Comparison of ENCODE assay signal across 8 cellular contexts in the genomic region with DNA sequence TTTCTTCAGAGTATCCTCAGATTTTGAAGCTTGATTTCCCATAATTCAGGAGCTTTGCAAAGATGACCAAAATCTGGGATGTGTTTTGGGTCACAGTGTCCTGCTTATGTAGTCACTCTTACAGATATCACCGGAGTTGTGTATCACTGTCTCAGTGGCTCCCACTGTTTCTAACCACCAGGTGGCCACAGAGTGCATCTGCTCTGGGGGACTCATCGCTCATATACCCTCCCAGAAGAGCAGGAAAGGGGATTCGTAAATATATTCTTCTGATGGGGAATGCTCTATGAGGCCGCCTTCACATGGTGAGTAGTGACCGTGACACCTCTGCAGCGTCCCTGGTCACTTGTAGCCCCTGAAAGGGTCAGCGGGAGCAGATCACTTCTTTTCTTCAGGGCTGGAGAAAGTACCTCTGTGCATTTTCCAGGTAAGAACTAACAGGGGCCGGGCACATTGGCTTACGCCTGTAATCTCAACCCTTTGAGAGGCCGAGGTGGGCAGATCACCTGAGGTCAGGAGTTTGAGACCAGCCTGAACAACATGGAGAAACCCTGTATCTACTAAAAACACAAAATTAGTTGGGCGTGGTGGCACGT.
DNase-seq lines count a peak whose midpoint lies in the region; FAIRE-seq and TF ChIP-seq lines count a peak whose summit lies in the region.
"Not testable (repeated sequence)": the region's sequence is repeated elsewhere in the genome, so short reads cannot be mapped to it uniquely, and the experiment has no call there.

No MANE protein-coding gene starts in this region.

- H3K27me3 ChIP-seq in AG04450 (ENCODE audit: control insufficient read depth, insufficient read depth, low read length); endocrine pancreas (ENCODE audit: control insufficient read depth, insufficient read depth, low read length); sigmoid colon: not testable (repeated sequence)

- not testable (repeated sequence) for H3K9me3 ChIP-seq in AG04450 (ENCODE audit: control insufficient read depth, insufficient read depth, low read length); endocrine pancreas (ENCODE audit: control insufficient read depth, low read length); kidney (ENCODE audit: control insufficient read depth in 1 of 2, low read length in 2 of 2); sigmoid colon

- not testable (repeated sequence) for H3K36me3 ChIP-seq in endocrine pancreas (ENCODE audit: control insufficient read depth, insufficient read depth, low read length); kidney (ENCODE audit: control insufficient read depth in 1 of 2, insufficient read depth in 2 of 2, low read length in 2 of 2); sigmoid colon

- CTCF ChIA-PET in AG04450 (lab: Charles Lee); RWPE1 (lab: Yijun Ruan, JAX): not testable (repeated sequence)

- POLR2A ChIA-PET in AG04450 (lab: Yijun Ruan, JAX); RWPE1 (lab: Yijun Ruan, JAX; ENCODE audit: low non-redundant PET): not testable (repeated sequence)

- H3K4me3 ChIP-seq in AG04450 (ENCODE audit: low read depth, low read length); GM12865 (ENCODE audit: low read depth, low read length); NB4 (ENCODE audit: low read depth, low read length); endocrine pancreas (ENCODE audit: control insufficient read depth, insufficient read depth, low read length); kidney (ENCODE audit: low read length in 2 of 2); sigmoid colon: not testable (repeated sequence)

- intact Hi-C loops in kidney (cut with DNase I); sigmoid colon (cut with DNase I): not testable (repeated sequence)

- peak overlapping the region; percentile 60 for H3K9ac ChIP-seq in endocrine pancreas (ENCODE audit: control insufficient read depth, insufficient read depth, low read length)
- H3K9ac ChIP-seq in kidney (ENCODE audit: low read length in 2 of 2) = not testable (repeated sequence)

- not testable (repeated sequence) for DNase-seq in AG04450 (ENCODE audit: low read depth, low spot score); kidney; sigmoid colon
- DNase-seq in GM12865 (ENCODE audit: low read depth) (peak; percentile 6), NB4 (ENCODE audit: low read depth) (peak; percentile 40), RWPE1 (ENCODE audit: low spot score) (peak; percentile 5)
- peak; percentile 31 to 44 for DNase-seq in activated T-cell treated with anti-CD3 and anti-CD28 coated beads, Interleukin-2, amount 50 U/mL, for 48 hours

- WGBS in sigmoid colon, 2 donors = 51 to 61% methylated on average over 12 of the region's 12 CpGs

- not testable (repeated sequence) for TF ChIP-seq POLR2A in NB4 (IDR thresholded peaks at IDR 0.05; ENCODE audit: extremely low read depth, insufficient read length); sigmoid colon (IDR thresholded peaks at IDR 0.05)

- not testable (repeated sequence) for FAIRE-seq in kidney (lab: Jason Lieb, UNC)

- TF ChIP-seq CTCF in AG04450 (IDR thresholded peaks at IDR 0.05; ENCODE audit: low read depth, low read length) = peak; percentile 66
- peak; percentile 53 for TF ChIP-seq CTCF in GM12865 (IDR thresholded peaks at IDR 0.05; ENCODE audit: insufficient read depth, low read depth, low read length, missing control alignments)
- TF ChIP-seq CTCF in NB4 (IDR thresholded peaks at IDR 0.05; ENCODE audit: low read depth, low read length) = peak; percentile 52
- peak; percentile 62 for TF ChIP-seq CTCF in RWPE1 (conservative IDR thresholded peaks at IDR 0.05; ENCODE audit: low read depth)
- TF ChIP-seq CTCF in kidney (IDR thresholded peaks at IDR 0.05; ENCODE audit: borderline replicate concordance, extremely low read depth, insufficient read depth) = peak; percentile 42
- TF ChIP-seq CTCF in sigmoid colon (IDR thresholded peaks at IDR 0.05) = peak in 3 of 4 experiments; percentile 27 to 58 (median 53)

- not testable (repeated sequence) for TF ChIP-seq EP300 in sigmoid colon (IDR thresholded peaks at IDR 0.05)

- H3K4me1 ChIP-seq in endocrine pancreas (ENCODE audit: control insufficient read depth, insufficient read depth, low read length); kidney (ENCODE audit: control insufficient read depth in 1 of 2, insufficient read depth in 1 of 2, low read depth in 1 of 2, low read length in 2 of 2); sigmoid colon: not testable (repeated sequence)

- not testable (repeated sequence) for H3K27ac ChIP-seq in AG04450 (ENCODE audit: low read depth, low read length); RWPE1; kidney (ENCODE audit: low read depth in 2 of 2, low read length in 2 of 2); sigmoid colon
